Comparison of ENCODE assay signal across 8 cellular contexts in genomic region chrX:104113237-104113965, GRCh38. TPM values are rescaled to one million over a fixed set of nuclear protein-coding genes. Genes with fewer than 3 reads are reported as not detected.
A peak's percentile ranks its signal among the peaks of the same experiment; 100 is the strongest.
DNase-seq lines count a peak whose midpoint lies in the region; ATAC-seq, FAIRE-seq and TF ChIP-seq lines count a peak whose summit lies in the region.

No MANE protein-coding gene starts in this region.

- WGBS in body of pancreas, 2 donors: 4 to 8% methylated on average over 10 to 16 of the region's 22 CpGs
- 6 to 33% (median 6%) methylated on average over 20 to 22 of the region's 22 CpGs for WGBS in small intestine, 3 donors

- H3K4me1 Mint-ChIP-seq in T-helper 2 cell treated with Interferon-gamma antibody and Interleukin-4, amounts not matched to agents 5 μg/mL and 100 μg/mL, for 36 hours (ENCODE audit: low read depth): peaks cover 25% of the 10 kb centered on the region

- H3K9me3 ChIP-seq in HEK293 (ENCODE audit: control insufficient read depth, insufficient read depth, low read depth, low read length) (no peaks in the 10 kb centered on the region), body of pancreas (no peaks in the 10 kb centered on the region), iPS-20b (ENCODE audit: insufficient read depth, low read depth, low read length) (no peaks in the 10 kb centered on the region), small intestine (ENCODE audit: control insufficient read depth, low read depth) (no peaks in the 10 kb centered on the region)

- intact Hi-C loops in body of pancreas (cut with DNase I): no loop called here

- peak; percentile 59 for FAIRE-seq in G401.6 (lab: Jason Lieb, UNC)
- FAIRE-seq in small intestine (lab: Jason Lieb, UNC): no peak

- ATAC-seq in body of pancreas (peak; percentile 79), HG02840 (IDR thresholded peaks at IDR 0.05; ENCODE audit: low FRiP score, unreplicated experiment) (no peak)

- peaks cover 10% of the 10 kb centered on the region for H3K27me3 Mint-ChIP-seq in T-helper 2 cell treated with Interferon-gamma antibody and Interleukin-4, amounts not matched to agents 5 μg/mL and 100 μg/mL, for 36 hours (ENCODE audit: low read depth)

- H3K4me3 ChIP-seq in HEK293 (ENCODE audit: low read depth, low read length) (peak overlapping the region; percentile 57), body of pancreas (no peak overlapping the region), iPS-20b (ENCODE audit: low read length) (peak overlapping the region; percentile 86), small intestine (ENCODE audit: low read depth in 1 of 2, low read length in 2 of 2) (peak overlapping the region in 1 of 2 donors; percentile 51)

- CTCF ChIA-PET in HEK293 (lab: Yijun Ruan, JAX): interaction anchor here (0.6 to 2.2 kb wide), 13 partner anchors 8 to 412 kb away, joined by 3 to 16 read pairs (median 3); no protein-coding TSS in a partner anchor

- TF ChIP-seq CTCF in HEK293 (tag by site-specific recombination; IDR thresholded peaks at IDR 0.05) (peak; percentile 58), body of pancreas (IDR thresholded peaks at IDR 0.05) (peak; percentile 21 to 57 (median 52))

- H3K9ac ChIP-seq in iPS-20b (ENCODE audit: low read depth, low read length): peak overlapping the region; percentile 76; the same call in 1 of the 2 replicates

- no peaks in the 10 kb centered on the region for H3K9me3 Mint-ChIP-seq in T-helper 2 cell treated with Interferon-gamma antibody and Interleukin-4, amounts not matched to agents 5 μg/mL and 100 μg/mL, for 36 hours

- no peaks in the 10 kb centered on the region for H3K36me3 Mint-ChIP-seq in T-helper 2 cell treated with Interferon-gamma antibody and Interleukin-4, amounts not matched to agents 5 μg/mL and 100 μg/mL, for 36 hours (ENCODE audit: low read depth)

- peak overlapping the region; percentile 84 for H3K4me3 Mint-ChIP-seq in T-helper 2 cell treated with Interferon-gamma antibody and Interleukin-4, amounts not matched to agents 5 μg/mL and 100 μg/mL, for 36 hours

- POLR2A ChIA-PET in HEK293 (lab: Yijun Ruan, JAX): interaction anchor here (1.7 kb wide), 1 partner anchor 44 kb away, joined by 5 read pairs; the partner anchor contains the start of gene SLC25A53

- DNase-seq in NCI-H1092 (lab: John Stamatoyannopoulos, UW) (peak; percentile 48), body of pancreas (peak; percentile 52 to 67 (median 58)), small intestine (peak; percentile 52)
- DNase-seq in T-helper 2 cell treated with Interferon-gamma antibody and Interleukin-4, amounts not matched to agents 5 μg/mL and 100 μg/mL, for 36 hours (ENCODE audit: low spot score): peak; percentile 25

- no peaks in the 10 kb centered on the region for H3K27me3 ChIP-seq in body of pancreas
- peaks cover 6% of the 10 kb centered on the region; the same call in 1 of the 2 replicates for H3K27me3 ChIP-seq in iPS-20b (ENCODE audit: insufficient read depth, low read length)
- no peaks in the 10 kb centered on the region for H3K27me3 ChIP-seq in small intestine (ENCODE audit: control insufficient read depth in 2 of 2, insufficient read depth in 2 of 2, low read length in 2 of 2)

- H3K27ac ChIP-seq in HEK293 (ENCODE audit: extremely low read depth, low read depth, low read length): no peak overlapping the region
- no peak overlapping the region for H3K27ac ChIP-seq in body of pancreas
- H3K27ac ChIP-seq in iPS-20b (ENCODE audit: low read length): no peak overlapping the region
- no peak overlapping the region for H3K27ac ChIP-seq in small intestine (ENCODE audit: low read depth in 1 of 2, low read length in 1 of 2)

- peak overlapping the region; percentile 7 for H3K27ac Mint-ChIP-seq in T-helper 2 cell treated with Interferon-gamma antibody and Interleukin-4, amounts not matched to agents 5 μg/mL and 100 μg/mL, for 36 hours

- no peak for TF ChIP-seq POLR2A in body of pancreas (IDR thresholded peaks at IDR 0.05)

- H3K4me1 ChIP-seq in HEK293 (ENCODE audit: control insufficient read depth, insufficient read depth, low read length) (no peaks in the 10 kb centered on the region), body of pancreas (no peaks in the 10 kb centered on the region), iPS-20b (ENCODE audit: insufficient read depth, low read length) (no peaks in the 10 kb centered on the region), small intestine (ENCODE audit: control insufficient read depth in 2 of 2, insufficient read depth in 1 of 2, low read depth in 1 of 2, low read length in 1 of 2) (no peaks in the 10 kb centered on the region)

- H3K36me3 ChIP-seq in HEK293 (ENCODE audit: control insufficient read depth in 2 of 2, insufficient read depth in 1 of 2, low read length in 2 of 2) (no peaks in the 10 kb centered on the region), body of pancreas (replicated peaks in 1 of 2; ENCODE audit: insufficient read depth in 1 of 2, low read depth in 2 of 2) (no peaks in the 10 kb centered on the region), iPS-20b (ENCODE audit: insufficient read depth, low read depth, low read length) (no peaks in the 10 kb centered on the region), small intestine (ENCODE audit: control insufficient read depth in 2 of 2, insufficient read depth in 2 of 2, low read length in 2 of 2) (no peaks in the 10 kb centered on the region)

TF ChIP-seq in HEK293, 187 proteins besides CTCF, POLR2A, EP300 and RAD21 (continues in another document):
- TF ChIP-seq IKZF3 (tag by site-specific recombination; IDR thresholded peaks at IDR 0.05) (peak; percentile 48; the same call in 1 of the 2 replicates), ZNF654 (tag by site-specific recombination; IDR thresholded peaks at IDR 0.05; ENCODE audit: low read depth) (peak; percentile 49; the same call in 1 of the 2 replicates), ZNF449 (tag by site-specific recombination; IDR thresholded peaks at IDR 0.05) (no peak), ZEB2 (tag by site-specific recombination; IDR thresholded peaks at IDR 0.05) (no peak)
- TF ChIP-seq, protein P1, sequence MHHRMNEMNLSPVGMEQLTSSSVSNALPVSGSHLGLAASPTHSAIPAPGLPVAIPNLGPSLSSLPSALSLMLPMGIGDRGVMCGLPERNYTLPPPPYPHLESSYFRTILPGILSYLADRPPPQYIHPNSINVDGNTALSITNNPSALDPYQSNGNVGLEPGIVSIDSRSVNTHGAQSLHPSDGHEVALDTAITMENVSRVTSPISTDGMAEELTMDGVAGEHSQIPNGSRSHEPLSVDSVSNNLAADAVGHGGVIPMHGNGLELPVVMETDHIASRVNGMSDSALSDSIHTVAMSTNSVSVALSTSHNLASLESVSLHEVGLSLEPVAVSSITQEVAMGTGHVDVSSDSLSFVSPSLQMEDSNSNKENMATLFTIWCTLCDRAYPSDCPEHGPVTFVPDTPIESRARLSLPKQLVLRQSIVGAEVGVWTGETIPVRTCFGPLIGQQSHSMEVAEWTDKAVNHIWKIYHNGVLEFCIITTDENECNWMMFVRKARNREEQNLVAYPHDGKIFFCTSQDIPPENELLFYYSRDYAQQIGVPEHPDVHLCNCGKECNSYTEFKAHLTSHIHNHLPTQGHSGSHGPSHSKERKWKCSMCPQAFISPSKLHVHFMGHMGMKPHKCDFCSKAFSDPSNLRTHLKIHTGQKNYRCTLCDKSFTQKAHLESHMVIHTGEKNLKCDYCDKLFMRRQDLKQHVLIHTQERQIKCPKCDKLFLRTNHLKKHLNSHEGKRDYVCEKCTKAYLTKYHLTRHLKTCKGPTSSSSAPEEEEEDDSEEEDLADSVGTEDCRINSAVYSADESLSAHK (tag by site-specific recombination; IDR thresholded peaks at IDR 0.05): no peak
- TF ChIP-seq, protein P2, sequence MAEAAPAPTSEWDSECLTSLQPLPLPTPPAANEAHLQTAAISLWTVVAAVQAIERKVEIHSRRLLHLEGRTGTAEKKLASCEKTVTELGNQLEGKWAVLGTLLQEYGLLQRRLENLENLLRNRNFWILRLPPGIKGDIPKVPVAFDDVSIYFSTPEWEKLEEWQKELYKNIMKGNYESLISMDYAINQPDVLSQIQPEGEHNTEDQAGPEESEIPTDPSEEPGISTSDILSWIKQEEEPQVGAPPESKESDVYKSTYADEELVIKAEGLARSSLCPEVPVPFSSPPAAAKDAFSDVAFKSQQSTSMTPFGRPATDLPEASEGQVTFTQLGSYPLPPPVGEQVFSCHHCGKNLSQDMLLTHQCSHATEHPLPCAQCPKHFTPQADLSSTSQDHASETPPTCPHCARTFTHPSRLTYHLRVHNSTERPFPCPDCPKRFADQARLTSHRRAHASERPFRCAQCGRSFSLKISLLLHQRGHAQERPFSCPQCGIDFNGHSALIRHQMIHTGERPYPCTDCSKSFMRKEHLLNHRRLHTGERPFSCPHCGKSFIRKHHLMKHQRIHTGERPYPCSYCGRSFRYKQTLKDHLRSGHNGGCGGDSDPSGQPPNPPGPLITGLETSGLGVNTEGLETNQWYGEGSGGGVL (tag by site-specific recombination; IDR thresholded peaks at IDR 0.05): peak; percentile 63; the same call in 1 of the 2 replicates

RNA-seq across cellular contexts. Expression of gene ZCCHC18, which starts 1.1 kb away (rescaled TPM):
- total RNA-seq in body of pancreas: 1 to 10 TPM in 1 of 2 donors, not detected in 1; 2.6 TPM
- under 1 TPM in 1 of 3 donors, not detected in 2; 0.70 TPM for polyA plus RNA-seq in small intestine

RNA-seq across cellular contexts. Expression of gene TMSB15C, which starts 37.4 kb away (rescaled TPM):
- total RNA-seq in body of pancreas: 1 to 10 TPM in 1 of 2 donors, not detected in 1; 2.1 TPM
- polyA plus RNA-seq in small intestine: under 1 TPM in 1 of 3 donors, not detected in 2; 0.54 TPM

RNA-seq across cellular contexts. Expression of gene SLC25A53, which starts 43.4 kb away (rescaled TPM):
- 10 to 100 TPM in 1 of 2 donors, 1 to 10 TPM in 1; 3.6 to 10.9 TPM for total RNA-seq in body of pancreas
- polyA plus RNA-seq in small intestine: 1 to 10 TPM; 2.2 to 9.4 (median 6.6) TPM

RNA-seq across cellular contexts. Expression of gene FAM199X, which starts 52.9 kb away (rescaled TPM):
- 10 to 100 TPM; 13.5 to 18.7 TPM for total RNA-seq in body of pancreas
- polyA plus RNA-seq in small intestine: 10 to 100 TPM in 1 of 3 donors, 1 to 10 TPM in 2; 4.9 to 12.8 (median 7.8) TPM

Comparison
In these comparisons a context has a peak if more than half of its experiments do, and no peak if none do; other contexts are left out.
1. H3K4me3 ChIP-seq: peak in HEK293 (single experiment) and iPS-20b (single experiment); none in body of pancreas (0 of 2).
2. Peak in every context shown above with its lines, with median percentiles within 50 percentile points of each other: DNase-seq.